In the genomic region with DNA sequence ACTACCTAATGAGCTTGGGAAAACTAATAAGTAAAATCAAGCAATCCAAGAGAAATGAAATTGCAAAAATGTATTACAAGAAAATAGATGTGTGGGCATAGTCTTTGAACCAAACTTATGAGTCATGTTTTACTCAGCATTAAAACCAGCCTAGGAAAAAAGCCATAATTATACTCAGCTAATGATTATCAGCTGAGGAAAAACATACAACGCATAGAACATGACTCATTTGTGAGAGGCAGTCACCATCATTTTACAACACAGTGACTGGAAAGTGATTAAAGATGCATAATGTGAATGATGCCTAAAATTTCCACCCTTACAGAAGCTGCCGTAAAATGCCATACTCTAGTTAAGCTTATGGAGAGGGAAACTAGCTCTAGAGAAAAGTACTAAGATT, we compare ENCODE assay signal across 16 cellular contexts.
A peak's percentile ranks its signal among the peaks of the same experiment; 100 is the strongest.
DNase-seq lines count a peak whose midpoint lies in the region; ATAC-seq, FAIRE-seq and TF ChIP-seq lines count a peak whose summit lies in the region.
"Had no signal": no experiment of that assay in that cellular context is flagged by ENCODE, and none has a peak within 500 bp of the region (broad histone marks: within the 10 kb centered on the region; RNA-seq: fewer than 3 reads in every experiment).

No MANE protein-coding gene starts in this region.

- H3K9ac ChIP-seq in HCT116 (ENCODE audit: low read length): no peak overlapping the region
- no peak overlapping the region for H3K9ac ChIP-seq in astrocyte (ENCODE audit: low read length)
- no peak overlapping the region for H3K9ac ChIP-seq in keratinocyte (ENCODE audit: control insufficient read depth, extremely low read depth, insufficient read depth, low read length)

- H3K36me3 Mint-ChIP-seq in astrocyte (ENCODE audit: low read depth, unreplicated experiment): no peaks in the 10 kb centered on the region
- no peaks in the 10 kb centered on the region for H3K36me3 Mint-ChIP-seq in stimulated activated naive B cell treated with anti-CD40 and anti-IgM and Interleukin-4, amounts not matched to agents 10 μg/mL and 1 μg/mL and 100 μg/mL, for 72 hours
- H3K36me3 Mint-ChIP-seq: IgD-negative memory B cell had no signal

- H2AFZ ChIP-seq in HCT116 (ENCODE audit: low read depth, low read length, poor library complexity, severe bottlenecking): no peak overlapping the region
- H2AFZ ChIP-seq in astrocyte (ENCODE audit: low read depth, low read length): no peak overlapping the region
- H2AFZ ChIP-seq in keratinocyte (ENCODE audit: control insufficient read depth, low read length): no peak overlapping the region

- no peak for TF ChIP-seq CTCF in HCT116 (IDR thresholded peaks at IDR 0.05 in 2 of 3, conservative IDR thresholded peaks at IDR 0.05 in 1 of 3; ENCODE audit: borderline replicate concordance in 1 of 3, insufficient read depth in 1 of 3, low read depth in 2 of 3, low read length in 2 of 3)
- TF ChIP-seq CTCF in astrocyte (IDR thresholded peaks at IDR 0.05; ENCODE audit: insufficient read depth, low read depth, low read length): no peak
- no peak for TF ChIP-seq CTCF in keratinocyte (optimal IDR thresholded peaks at IDR 0.05 in 1 of 3, IDR thresholded peaks at IDR 0.05 in 1 of 3, conservative IDR thresholded peaks at IDR 0.05 in 1 of 3; ENCODE audit: extremely low read depth in 1 of 3, insufficient read depth in 2 of 3, low read length in 3 of 3)
- no peak for TF ChIP-seq CTCF in prostate gland (IDR thresholded peaks at IDR 0.05)

- ATAC-seq in HCT116: peak; percentile 32
- no peak for ATAC-seq in stimulated activated naive B cell treated with anti-CD40 and anti-IgM and Interleukin-4, amounts not matched to agents 10 μg/mL and 1 μg/mL and 100 μg/mL, for 72 hours (replicated peaks)
- ATAC-seq: mucosa of descending colon, psoas muscle had no signal

- RAD21 ChIA-PET in HCT116 (lab: Charles Lee; ENCODE audit: low non-redundant PET in 1 of 2, low total read pairs in 2 of 2, uncharacterized antibody in 2 of 2, unreplicated experiment in 2 of 2): no interaction called here

- no peak for FAIRE-seq in astrocyte (lab: Jason Lieb, UNC)
- FAIRE-seq in keratinocyte (lab: Jason Lieb, UNC): peak; percentile 73
- FAIRE-seq: H1 had no signal

- DNase-seq in AG20443 (ENCODE audit: low spot score) (peak; percentile 49), HCT116 (ENCODE audit: low read depth, low spot score) (peak; percentile 27), astrocyte (ENCODE audit: low read depth) (peak; percentile 50), keratinocyte (ENCODE audit: low read depth, low spot score) (peak; percentile 40), prostate gland (ENCODE audit: low spot score) (no peak)
- no peak for DNase-seq in stimulated activated naive B cell treated with anti-CD40 and anti-IgM and Interleukin-4, amounts not matched to agents 10 μg/mL and 1 μg/mL and 100 μg/mL, for 72 hours
- no peak for DNase-seq in stimulated activated naive CD4-positive, alpha-beta T cell treated with Interleukin-2 at 50 U/mL for 16 hours (lab: John Stamatoyannopoulos, UW)
- DNase-seq: activated effector memory CD4-positive, alpha-beta T cell treated with anti-CD3 and anti-CD28 coated beads, Interleukin-2, amount 50 U/mL, for 16 hours; mucosa of descending colon; NCI-H187; NCI-H748 treated with DMSO at 0.1 percent for 48 hours; psoas muscle; WERI-Rb-1 had no signal

- H3K27me3 ChIP-seq in HCT116 (ENCODE audit: insufficient read depth, low read length) (no peaks in the 10 kb centered on the region), astrocyte (ENCODE audit: insufficient read depth, low read length) (no peaks in the 10 kb centered on the region), keratinocyte (ENCODE audit: control insufficient read depth, extremely low read depth, insufficient read depth, low read length) (no peaks in the 10 kb centered on the region), prostate gland (replicated peaks; ENCODE audit: insufficient read depth) (no peaks in the 10 kb centered on the region)
- H3K27me3 ChIP-seq: SJSA1 had no signal

- H3K36me3 ChIP-seq in HCT116 (ENCODE audit: control insufficient read depth in 1 of 2, insufficient read depth in 2 of 2, low read length in 2 of 2): no peaks in the 10 kb centered on the region
- no peaks in the 10 kb centered on the region for H3K36me3 ChIP-seq in astrocyte (ENCODE audit: insufficient read depth, low read length)
- H3K36me3 ChIP-seq in keratinocyte (ENCODE audit: control insufficient read depth in 2 of 2, extremely low read depth in 1 of 2, insufficient read depth in 2 of 2, low read length in 2 of 2): no peaks in the 10 kb centered on the region
- H3K36me3 ChIP-seq in prostate gland: no peaks in the 10 kb centered on the region
- H3K36me3 ChIP-seq: SJSA1, WERI-Rb-1 had no signal

- no peak for TF ChIP-seq RAD21 in HCT116 (IDR thresholded peaks at IDR 0.05; ENCODE audit: low read depth)

- peaks cover 3 to 11% of the 10 kb centered on the region in 2 experiments; a peak in 3 of 4 replicates for H3K4me1 ChIP-seq in HCT116 (ENCODE audit: control insufficient read depth in 1 of 2, insufficient read depth in 2 of 2, low read length in 2 of 2)
- peaks cover 3% of the 10 kb centered on the region for H3K4me1 ChIP-seq in astrocyte (ENCODE audit: insufficient read depth, low read length)
- H3K4me1 ChIP-seq in keratinocyte (ENCODE audit: control insufficient read depth, extremely low read depth, insufficient read depth, low read length): peaks cover 3% of the 10 kb centered on the region
- no peaks in the 10 kb centered on the region for H3K4me1 ChIP-seq in prostate gland (replicated peaks)
- H3K4me1 ChIP-seq: psoas muscle, SJSA1 had no signal

- peak overlapping the region; percentile 30 for H3K4me2 ChIP-seq in HCT116 (ENCODE audit: low read length)
- peak overlapping the region; percentile 35 for H3K4me2 ChIP-seq in astrocyte (ENCODE audit: low read length)
- H3K4me2 ChIP-seq in keratinocyte (ENCODE audit: control insufficient read depth, extremely low read depth, insufficient read depth, low read depth, low read length): no peak overlapping the region

- dilution Hi-C loops in keratinocyte (cut with MboI; ENCODE audit: extremely low pct_ligation_motif_present, low sequenced_read_pairs): no loop called here

- WGBS in prostate gland: 48% methylated on average over 2 of the region's 2 CpGs

- H3K79me2 ChIP-seq in HCT116 (ENCODE audit: insufficient read depth, low read length) (no peaks in the 10 kb centered on the region), astrocyte (ENCODE audit: insufficient read depth, low read length) (no peaks in the 10 kb centered on the region), keratinocyte (ENCODE audit: control insufficient read depth, insufficient read depth, low read length) (no peaks in the 10 kb centered on the region)

- no peaks in the 10 kb centered on the region for H3K9me3 ChIP-seq in HCT116 (ENCODE audit: control insufficient read depth in 1 of 2, insufficient read depth in 1 of 2, low read depth in 1 of 2, low read length in 2 of 2)
- H3K9me3 ChIP-seq in astrocyte (ENCODE audit: insufficient read depth, low read depth, low read length): no peaks in the 10 kb centered on the region
- H3K9me3 ChIP-seq in keratinocyte (ENCODE audit: control insufficient read depth, low read depth, low read length): no peaks in the 10 kb centered on the region
- no peaks in the 10 kb centered on the region for H3K9me3 ChIP-seq in prostate gland
- H3K9me3 ChIP-seq: mucosa of descending colon, psoas muscle, SJSA1 had no signal

- no peaks in the 10 kb centered on the region for H3K9me2 ChIP-seq in HCT116 (ENCODE audit: insufficient read depth)

- POLR2A ChIA-PET in HCT116 (lab: Charles Lee): no interaction called here

- H3K27ac Mint-ChIP-seq in astrocyte (ENCODE audit: unreplicated experiment): no peak overlapping the region
- no peak overlapping the region for H3K27ac Mint-ChIP-seq in stimulated activated naive B cell treated with anti-CD40 and anti-IgM and Interleukin-4, amounts not matched to agents 10 μg/mL and 1 μg/mL and 100 μg/mL, for 72 hours
- H3K27ac Mint-ChIP-seq: IgD-negative memory B cell had no signal

- H3K4me3 ChIP-seq in HCT116 (replicated peaks in 1 of 2; ENCODE audit: low read depth in 1 of 2, low read length in 2 of 2) (no peak overlapping the region), astrocyte (ENCODE audit: insufficient read depth, low read depth, low read length) (no peak overlapping the region), keratinocyte (ENCODE audit: control insufficient read depth in 2 of 3, extremely low read depth in 1 of 3, insufficient read depth in 2 of 3, low read depth in 1 of 3, low read length in 3 of 3) (no peak overlapping the region), prostate gland (no peak overlapping the region)
- H3K4me3 ChIP-seq: mucosa of descending colon, psoas muscle, SJSA1 had no signal

- H3K4me1 Mint-ChIP-seq in astrocyte (ENCODE audit: low read depth, unreplicated experiment): peaks cover 9% of the 10 kb centered on the region
- no peaks in the 10 kb centered on the region for H3K4me1 Mint-ChIP-seq in stimulated activated naive B cell treated with anti-CD40 and anti-IgM and Interleukin-4, amounts not matched to agents 10 μg/mL and 1 μg/mL and 100 μg/mL, for 72 hours
- H3K4me1 Mint-ChIP-seq: IgD-negative memory B cell had no signal

- H3K9me1 ChIP-seq in keratinocyte (ENCODE audit: control insufficient read depth, extremely low read depth, insufficient read depth, low read length): no peaks in the 10 kb centered on the region

- H3K4me3 Mint-ChIP-seq in astrocyte (ENCODE audit: unreplicated experiment): no peak overlapping the region
- H3K4me3 Mint-ChIP-seq in stimulated activated naive B cell treated with anti-CD40 and anti-IgM and Interleukin-4, amounts not matched to agents 10 μg/mL and 1 μg/mL and 100 μg/mL, for 72 hours: no peak overlapping the region
- H3K4me3 Mint-ChIP-seq: IgD-negative memory B cell had no signal

- BruUV-seq in HCT116 (replicated peaks; lab: Mats Ljungman, UMichigan): no TSS peak

- H3K27me3 Mint-ChIP-seq in astrocyte (ENCODE audit: low read depth, unreplicated experiment): no peaks in the 10 kb centered on the region
- peaks cover 0 to 9% of the 10 kb centered on the region in 2 donors for H3K27me3 Mint-ChIP-seq in stimulated activated naive B cell treated with anti-CD40 and anti-IgM and Interleukin-4, amounts not matched to agents 10 μg/mL and 1 μg/mL and 100 μg/mL, for 72 hours
- H3K27me3 Mint-ChIP-seq: IgD-negative memory B cell had no signal

- H3K27ac ChIP-seq in HCT116 (ENCODE audit: low read depth, low read length) (no peak overlapping the region), astrocyte (ENCODE audit: low read depth, low read length) (no peak overlapping the region), keratinocyte (ENCODE audit: control insufficient read depth, insufficient read depth, low read length) (no peak overlapping the region), prostate gland (no peak overlapping the region)
- H3K27ac ChIP-seq: psoas muscle, SJSA1, WERI-Rb-1 had no signal

- H4K20me1 ChIP-seq in HCT116 (ENCODE audit: insufficient read depth) (no peaks in the 10 kb centered on the region), astrocyte (ENCODE audit: insufficient read depth, low read length) (no peaks in the 10 kb centered on the region), keratinocyte (ENCODE audit: control insufficient read depth, extremely low read depth, insufficient read depth, low read length) (no peaks in the 10 kb centered on the region)

- CTCF ChIA-PET in HCT116 (lab: Charles Lee): no interaction called here

- TF ChIP-seq POLR2A in HCT116 (IDR thresholded peaks at IDR 0.05; ENCODE audit: borderline replicate concordance, extremely low read depth, insufficient read depth, insufficient read length) (no peak), prostate gland (IDR thresholded peaks at IDR 0.05) (no peak)

- intact Hi-C loops in HCT116 (cut with micrococcal nuclease): no loop called here
- intact Hi-C loops in prostate gland (cut with DNase I): no loop called here

- peaks cover 3% of the 10 kb centered on the region for H3K9me3 Mint-ChIP-seq in astrocyte (ENCODE audit: unreplicated experiment)
- H3K9me3 Mint-ChIP-seq in stimulated activated naive B cell treated with anti-CD40 and anti-IgM and Interleukin-4, amounts not matched to agents 10 μg/mL and 1 μg/mL and 100 μg/mL, for 72 hours: peaks cover 4 to 6% of the 10 kb centered on the region in 2 donors

Comparison
In these comparisons a context has a peak if more than half of its experiments do, and no peak if none do; other contexts are left out.
1. DNase-seq: peak in AG20443 (single experiment), HCT116 (single experiment), astrocyte (single experiment) and keratinocyte (single experiment); none in stimulated activated naive B cell treated with anti-CD40 and anti-IgM and Interleukin-4, amounts not matched to agents 10 μg/mL and 1 μg/mL and 100 μg/mL, for 72 hours (single experiment), stimulated activated naive CD4-positive, alpha-beta T cell treated with Interleukin-2 at 50 U/mL for 16 hours (single experiment) and prostate gland (single experiment).